In genomic region chr19:15330801-15331418, GRCh38 we compare ENCODE assay signal across 8 cellular contexts. TPM values are rescaled to one million over a fixed set of nuclear protein-coding genes. Genes with fewer than 3 reads are reported as not detected.
DNase-seq lines count a peak whose midpoint lies in the region; ATAC-seq and TF ChIP-seq lines count a peak whose summit lies in the region.

No MANE protein-coding gene starts in this region.

- peaks cover 9% of the 10 kb centered on the region for H3K9me3 Mint-ChIP-seq in glutamatergic neuron (ENCODE audit: unreplicated experiment)

- H3K27me3 Mint-ChIP-seq in glutamatergic neuron (ENCODE audit: unreplicated experiment): peaks cover 12% of the 10 kb centered on the region

- ATAC-seq in GM19324 (IDR thresholded peaks at IDR 0.05; ENCODE audit: low FRiP score, unreplicated experiment) (no peak), HG03095 (IDR thresholded peaks at IDR 0.05; ENCODE audit: unreplicated experiment) (no peak)

- H3K4me3 ChIP-seq in ACC112 (ENCODE audit: low read depth, low read length) (peak overlapping the region; percentile 76), H7 (ENCODE audit: insufficient read depth, low read depth, low read length) (peak overlapping the region; percentile 97)

- peaks cover 28% of the 10 kb centered on the region for H3K4me1 ChIP-seq in ACC112 (ENCODE audit: control insufficient read depth, insufficient read depth, low read length, unreplicated experiment)

- H3K4me1 Mint-ChIP-seq in glutamatergic neuron (ENCODE audit: low read depth, unreplicated experiment): peaks cover 21% of the 10 kb centered on the region

- DNase-seq in H7: no peak
- DNase-seq in activated CD8-positive, alpha-beta memory T cell treated with anti-CD3 and anti-CD28 coated beads, Interleukin-2, amount 50 U/mL, for 4 hours: peak; percentile 20
- no peak for DNase-seq in glutamatergic neuron
- peak; percentile 96 for DNase-seq in renal cortical epithelial cell (ENCODE audit: low read depth)
- DNase-seq in OCI-M2 (lab: John Stamatoyannopoulos, UW; ENCODE audit: unreplicated experiment): no peak

- H3K36me3 Mint-ChIP-seq in glutamatergic neuron (ENCODE audit: unreplicated experiment): no peaks in the 10 kb centered on the region

- H3K27me3 ChIP-seq in ACC112 (ENCODE audit: insufficient read depth, low read length): no peaks in the 10 kb centered on the region
- no peaks in the 10 kb centered on the region for H3K27me3 ChIP-seq in H7 (ENCODE audit: control insufficient read depth, insufficient read depth, low read length)

- no peak for TF ChIP-seq CTCF in glutamatergic neuron (IDR thresholded peaks at IDR 0.05; ENCODE audit: partially characterized antibody, unreplicated experiment)

- peak overlapping the region; percentile 94 for H3K27ac Mint-ChIP-seq in glutamatergic neuron (ENCODE audit: unreplicated experiment)

- peak overlapping the region; percentile 96 for H3K4me3 Mint-ChIP-seq in glutamatergic neuron (ENCODE audit: unreplicated experiment)

- H3K36me3 ChIP-seq in ACC112 (ENCODE audit: insufficient read depth, low read length) (no peaks in the 10 kb centered on the region), H7 (replicated peaks; ENCODE audit: control insufficient read depth, insufficient read depth, low read length) (no peaks in the 10 kb centered on the region)

- H2AFZ ChIP-seq in ACC112 (ENCODE audit: low read length, unreplicated experiment): no peak overlapping the region

- peak overlapping the region; percentile 91 for H3K27ac ChIP-seq in ACC112 (ENCODE audit: low read depth, low read length)

- peaks cover 78% of the 10 kb centered on the region for H3K79me2 ChIP-seq in ACC112 (ENCODE audit: control insufficient read depth, insufficient read depth, low read length, unreplicated experiment)

RNA-seq across cellular contexts. Expression of gene BRD4, which starts 1.4 kb away (rescaled TPM):
- 24.8 and 26.1 TPM in 2 replicates for total RNA-seq in H7 (2014; rRNA removed; shearing (Covaris generic))
- total RNA-seq in glutamatergic neuron (ENCODE audit: unreplicated experiment) (162 TPM), renal cortical epithelial cell (8.7 and 30.7 TPM in 2 replicates)

RNA-seq across cellular contexts. Expression of gene AKAP8, which starts 48.7 kb away (rescaled TPM):
- 24.4 and 25.1 TPM in 2 replicates for total RNA-seq in H7 (2014; rRNA removed; shearing (Covaris generic))
- total RNA-seq in glutamatergic neuron (ENCODE audit: unreplicated experiment) (28.9 TPM), renal cortical epithelial cell (17.0 and 23.5 TPM in 2 replicates)

Comparison
In these comparisons a context has a peak if more than half of its experiments do, and no peak if none do; other contexts are left out.
1. DNase-seq: peak in activated CD8-positive, alpha-beta memory T cell treated with anti-CD3 and anti-CD28 coated beads, Interleukin-2, amount 50 U/mL, for 4 hours (single experiment) and renal cortical epithelial cell (single experiment); none in H7 (single experiment), glutamatergic neuron (single experiment) and OCI-M2 (single experiment).